8 cellular contexts compared by ENCODE assay signal in the genomic region with DNA sequence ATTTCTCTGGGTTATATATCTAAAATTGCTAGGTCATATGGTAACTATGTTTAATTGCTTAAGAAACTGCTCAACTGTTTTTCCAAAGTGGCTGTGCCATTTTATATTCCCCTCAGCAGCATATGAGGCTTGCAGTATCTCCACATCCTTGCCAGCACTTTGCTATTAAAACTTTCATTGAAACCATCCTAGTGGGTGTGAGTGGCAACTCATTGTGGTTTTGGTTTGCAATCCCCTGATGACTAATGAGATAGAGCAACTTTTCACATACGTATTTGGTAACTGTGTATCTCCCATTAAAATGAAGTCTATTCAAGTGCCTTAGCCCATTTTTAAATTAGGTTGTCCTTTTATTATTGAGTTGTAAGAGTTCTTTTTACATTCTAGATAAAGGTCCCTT. TPM values are rescaled to one million over a fixed set of nuclear protein-coding genes. Genes with fewer than 3 reads are reported as not detected.
A peak's percentile ranks its signal among the peaks of the same experiment; 100 is the strongest.
DNase-seq lines count a peak whose midpoint lies in the region; ATAC-seq, FAIRE-seq and TF ChIP-seq lines count a peak whose summit lies in the region.
"Had no signal": no experiment of that assay in that cellular context is flagged by ENCODE, and none has a peak within 500 bp of the region (broad histone marks: within the 10 kb centered on the region; RNA-seq: fewer than 3 reads in every experiment).

No MANE protein-coding gene starts in this region.

- DNase-seq in GM18507 (ENCODE audit: extremely low spot score, insufficient read length, low read depth) (no peak), HFF-Myc (ENCODE audit: extremely low read depth, low read depth) (peak; percentile 77), NCI-H226 (peak; percentile 73), cardiac fibroblast (ENCODE audit: low read depth in 2 of 2) (peak; percentile 79 to 89), right atrium auricular region (ENCODE audit: low spot score) (no peak)
- DNase-seq in stimulated activated naive B cell treated with anti-CD40 and anti-IgM and Interleukin-4, amounts not matched to agents 10 μg/mL and 1 μg/mL and 100 μg/mL, for 72 hours, result peak; percentile 6
- DNase-seq in activated CD4-positive, CD25-positive, alpha-beta regulatory T cell treated with anti-CD3 and anti-CD28 coated beads, Interleukin-2, amount 50 U/mL, for 72 hours, result no peak

- H3K9me3 Mint-ChIP-seq in stimulated activated naive B cell treated with anti-CD40 and anti-IgM and Interleukin-4, amounts not matched to agents 10 μg/mL and 1 μg/mL and 100 μg/mL, for 72 hours, result no peaks in the 10 kb centered on the region

- peak; percentile 91 for FAIRE-seq in GM18507 (lab: Jason Lieb, UNC)

- H3K9me3 ChIP-seq in right atrium auricular region, result no peaks in the 10 kb centered on the region

- no peak overlapping the region for H3K4me3 ChIP-seq in HFF-Myc (replicated peaks; ENCODE audit: low read depth, low read length)
- no peak overlapping the region for H3K4me3 ChIP-seq in cardiac fibroblast (replicated peaks in 1 of 2; ENCODE audit: low read depth in 2 of 2, low read length in 2 of 2)
- no peak overlapping the region for H3K4me3 ChIP-seq in right atrium auricular region
- H3K4me3 ChIP-seq: skin epidermis had no signal

- no peak for TF ChIP-seq CTCF in HFF-Myc (IDR thresholded peaks at IDR 0.05; ENCODE audit: low read depth, low read length, missing control alignments)
- no peak for TF ChIP-seq CTCF in cardiac fibroblast (IDR thresholded peaks at IDR 0.05; ENCODE audit: low read depth, low read length)
- TF ChIP-seq CTCF in right atrium auricular region (IDR thresholded peaks at IDR 0.05), result no peak

- H3K36me3 ChIP-seq in right atrium auricular region, result peaks cover 20% of the 10 kb centered on the region

- no peak overlapping the region for H3K27ac ChIP-seq in right atrium auricular region
- H3K27ac ChIP-seq: skin epidermis had no signal

- peaks cover 13 to 33% of the 10 kb centered on the region in 2 donors for H3K36me3 Mint-ChIP-seq in stimulated activated naive B cell treated with anti-CD40 and anti-IgM and Interleukin-4, amounts not matched to agents 10 μg/mL and 1 μg/mL and 100 μg/mL, for 72 hours

- no peaks in the 10 kb centered on the region for H3K27me3 ChIP-seq in right atrium auricular region

- peaks cover 26 to 50% of the 10 kb centered on the region in 2 donors for H3K4me1 Mint-ChIP-seq in stimulated activated naive B cell treated with anti-CD40 and anti-IgM and Interleukin-4, amounts not matched to agents 10 μg/mL and 1 μg/mL and 100 μg/mL, for 72 hours

- H3K27ac Mint-ChIP-seq in stimulated activated naive B cell treated with anti-CD40 and anti-IgM and Interleukin-4, amounts not matched to agents 10 μg/mL and 1 μg/mL and 100 μg/mL, for 72 hours, result no peak overlapping the region

- ATAC-seq in stimulated activated naive B cell treated with anti-CD40 and anti-IgM and Interleukin-4, amounts not matched to agents 10 μg/mL and 1 μg/mL and 100 μg/mL, for 72 hours (replicated peaks), result peak; percentile 100

- no peak overlapping the region for H3K4me3 Mint-ChIP-seq in stimulated activated naive B cell treated with anti-CD40 and anti-IgM and Interleukin-4, amounts not matched to agents 10 μg/mL and 1 μg/mL and 100 μg/mL, for 72 hours

- H3K27me3 Mint-ChIP-seq in stimulated activated naive B cell treated with anti-CD40 and anti-IgM and Interleukin-4, amounts not matched to agents 10 μg/mL and 1 μg/mL and 100 μg/mL, for 72 hours, result no peaks in the 10 kb centered on the region

- H3K4me1 ChIP-seq in right atrium auricular region, result peaks cover 0 to 22% of the 10 kb centered on the region in 2 donors

RNA-seq across cellular contexts. Expression of a gene that starts 17.3 kb away (rescaled TPM):
- total RNA-seq in right atrium auricular region, result 10 to 100 TPM; 33.3 to 40.0 TPM

Comparison
In these comparisons a context has a peak if more than half of its experiments do, and no peak if none do; other contexts are left out.
1. DNase-seq: peak in HFF-Myc (single experiment), NCI-H226 (single experiment), cardiac fibroblast (2 of 2) and stimulated activated naive B cell treated with anti-CD40 and anti-IgM and Interleukin-4, amounts not matched to agents 10 μg/mL and 1 μg/mL and 100 μg/mL, for 72 hours (single experiment); none in GM18507 (single experiment), right atrium auricular region (single experiment) and activated CD4-positive, CD25-positive, alpha-beta regulatory T cell treated with anti-CD3 and anti-CD28 coated beads, Interleukin-2, amount 50 U/mL, for 72 hours (single experiment).